ENCODE assay signal across 15 cellular contexts in genomic region chr2:134671498-134671897, GRCh38. TPM values are rescaled to one million over a fixed set of nuclear protein-coding genes. Genes with fewer than 3 reads are reported as not detected.
DNase-seq lines count a peak whose midpoint lies in the region; ATAC-seq and TF ChIP-seq lines count a peak whose summit lies in the region.
"Had no signal": no experiment of that assay in that cellular context is flagged by ENCODE, and none has a peak within 500 bp of the region (broad histone marks: within the 10 kb centered on the region; RNA-seq: fewer than 3 reads in every experiment).

No MANE protein-coding gene starts in this region.

- H3K27me3 ChIP-seq in stomach, result no peaks in the 10 kb centered on the region

- peaks cover 10 to 28% (median 15%) of the 10 kb centered on the region in 4 donors for H3K4me1 ChIP-seq in stomach
- H3K4me1 ChIP-seq: SJCRH30 had no signal

- CTCF ChIA-PET in activated naive CD4-positive, alpha-beta T cell treated with anti-CD3 and anti-CD28 coated beads, Interleukin-2, amount 10 ng/mL, durations not matched to agents 7 days and 5 days (lab: Charles Lee), result interaction anchor here (1.1 to 2.1 kb wide), 2 partner anchors 8 to 11 kb away, joined by 3 to 8 read pairs; no protein-coding TSS in a partner anchor
- CTCF ChIA-PET in activated naive CD4-positive, alpha-beta T cell treated with anti-CD3 and anti-CD28 coated beads for 36 hours (lab: Charles Lee), result no interaction called here

- no peak for TF ChIP-seq CTCF in stomach (IDR thresholded peaks at IDR 0.05)

- H3K4me1 Mint-ChIP-seq in activated naive CD4-positive, alpha-beta T cell treated with anti-CD3 and anti-CD28 coated beads, Interleukin-2, amount 10 ng/mL, durations not matched to agents 7 days and 5 days, result peaks cover 73% of the 10 kb centered on the region
- H3K4me1 Mint-ChIP-seq in activated naive CD4-positive, alpha-beta T cell treated with anti-CD3 and anti-CD28 coated beads for 36 hours (ENCODE audit: low read depth), result peaks cover 53% of the 10 kb centered on the region
- peaks cover 66% of the 10 kb centered on the region for H3K4me1 Mint-ChIP-seq in T-helper 17 cell
- H3K4me1 Mint-ChIP-seq: nephron had no signal

- H3K4me3 Mint-ChIP-seq in activated naive CD4-positive, alpha-beta T cell treated with anti-CD3 and anti-CD28 coated beads, Interleukin-2, amount 10 ng/mL, durations not matched to agents 7 days and 5 days, result peak overlapping the region; percentile 7
- H3K4me3 Mint-ChIP-seq in activated naive CD4-positive, alpha-beta T cell treated with anti-CD3 and anti-CD28 coated beads for 36 hours, result no peak overlapping the region
- H3K4me3 Mint-ChIP-seq in T-helper 17 cell, result peak overlapping the region; percentile 87
- H3K4me3 Mint-ChIP-seq: HFFc6, nephron had no signal

- no peaks in the 10 kb centered on the region for H3K36me3 ChIP-seq in stomach
- H3K36me3 ChIP-seq: SJCRH30 had no signal

- WGBS in stomach, 5 donors, result 0 to 38% (median 20%) methylated on average over 1 of the region's 1 CpG

- no peak overlapping the region for H3K4me3 ChIP-seq in stomach
- H3K4me3 ChIP-seq: SJCRH30 had no signal

- no peak for DNase-seq in activated naive CD4-positive, alpha-beta T cell treated with anti-CD3 and anti-CD28 coated beads, Interleukin-2, amount 10 ng/mL, durations not matched to agents 7 days and 5 days
- no peak for DNase-seq in activated naive CD4-positive, alpha-beta T cell treated with anti-CD3 and anti-CD28 coated beads for 36 hours
- DNase-seq in T-helper 17 cell (no peak), iPS-NIHi7 (ENCODE audit: extremely low spot score) (peak; percentile 26), stomach (no peak), NCI-H2081 treated with DMSO at 0.1 percent for 48 hours (lab: John Stamatoyannopoulos, UW) (no peak), DMS79 (lab: John Stamatoyannopoulos, UW) (no peak)
- DNase-seq: activated naive CD4-positive, alpha-beta T cell treated with anti-CD3 and anti-CD28 coated beads, Interleukin-2, amount 50 U/mL, for 16 hours; GDM1; HFFc6; SJCRH30; stimulated activated naive CD8-positive, alpha-beta T cell treated with anti-CD3 and anti-CD28 coated beads, Interleukin-15, amount 100 ng/mL, for 72 hours had no signal

- H3K27ac Mint-ChIP-seq in activated naive CD4-positive, alpha-beta T cell treated with anti-CD3 and anti-CD28 coated beads, Interleukin-2, amount 10 ng/mL, durations not matched to agents 7 days and 5 days, result peak overlapping the region; percentile 30
- no peak overlapping the region for H3K27ac Mint-ChIP-seq in activated naive CD4-positive, alpha-beta T cell treated with anti-CD3 and anti-CD28 coated beads for 36 hours
- peak overlapping the region; percentile 99 for H3K27ac Mint-ChIP-seq in T-helper 17 cell
- H3K27ac Mint-ChIP-seq: HFFc6; nephron; stimulated activated naive CD8-positive, alpha-beta T cell treated with anti-CD3 and anti-CD28 coated beads, Interleukin-15, amount 100 ng/mL, for 72 hours had no signal

- no peaks in the 10 kb centered on the region for H3K9me3 ChIP-seq in T-helper 17 cell (ENCODE audit: control insufficient read depth, low read length, poor library complexity, severe bottlenecking)
- no peaks in the 10 kb centered on the region for H3K9me3 ChIP-seq in stomach
- H3K9me3 ChIP-seq: SJCRH30 had no signal

- peaks cover 2% of the 10 kb centered on the region for H3K36me3 Mint-ChIP-seq in activated naive CD4-positive, alpha-beta T cell treated with anti-CD3 and anti-CD28 coated beads, Interleukin-2, amount 10 ng/mL, durations not matched to agents 7 days and 5 days
- H3K36me3 Mint-ChIP-seq in activated naive CD4-positive, alpha-beta T cell treated with anti-CD3 and anti-CD28 coated beads for 36 hours (ENCODE audit: low read depth), result no peaks in the 10 kb centered on the region
- H3K36me3 Mint-ChIP-seq in T-helper 17 cell (ENCODE audit: low read depth), result peaks cover 5% of the 10 kb centered on the region

- H3K9me3 Mint-ChIP-seq in activated naive CD4-positive, alpha-beta T cell treated with anti-CD3 and anti-CD28 coated beads, Interleukin-2, amount 10 ng/mL, durations not matched to agents 7 days and 5 days, result no peaks in the 10 kb centered on the region
- H3K9me3 Mint-ChIP-seq in activated naive CD4-positive, alpha-beta T cell treated with anti-CD3 and anti-CD28 coated beads for 36 hours, result no peaks in the 10 kb centered on the region
- H3K9me3 Mint-ChIP-seq: HFFc6; stimulated activated naive CD8-positive, alpha-beta T cell treated with anti-CD3 and anti-CD28 coated beads, Interleukin-15, amount 100 ng/mL, for 72 hours had no signal

- ATAC-seq in T-helper 17 cell (no peak), GM21825 (IDR thresholded peaks at IDR 0.05; ENCODE audit: unreplicated experiment) (no peak)
- ATAC-seq: stimulated activated naive CD8-positive, alpha-beta T cell treated with anti-CD3 and anti-CD28 coated beads, Interleukin-15, amount 100 ng/mL, for 72 hours had no signal

- H3K27ac ChIP-seq in stomach, result peak overlapping the region in 4 of 5 donors; percentile 21 to 73 (median 48)
- H3K27ac ChIP-seq: SJCRH30 had no signal

- no peak for TF ChIP-seq POLR2A in stomach (IDR thresholded peaks at IDR 0.05)

- intact Hi-C loops in activated naive CD4-positive, alpha-beta T cell treated with anti-CD3 and anti-CD28 coated beads for 36 hours (cut with micrococcal nuclease), result loop anchor here (10.0 kb wide), 2 partner anchors 387 to 547 kb away; no protein-coding TSS in a partner anchor
- intact Hi-C loops in stomach (cut with DNase I; ENCODE audit: low total_unique reads), result no loop called here

- H3K27me3 Mint-ChIP-seq in activated naive CD4-positive, alpha-beta T cell treated with anti-CD3 and anti-CD28 coated beads, Interleukin-2, amount 10 ng/mL, durations not matched to agents 7 days and 5 days, result peaks cover 64% of the 10 kb centered on the region
- H3K27me3 Mint-ChIP-seq in activated naive CD4-positive, alpha-beta T cell treated with anti-CD3 and anti-CD28 coated beads for 36 hours (ENCODE audit: low read depth), result peaks cover 18% of the 10 kb centered on the region
- H3K27me3 Mint-ChIP-seq in T-helper 17 cell, result no peaks in the 10 kb centered on the region

- TF ChIP-seq EP300 in stomach (IDR thresholded peaks at IDR 0.05), result no peak

RNA-seq across cellular contexts. Expression of gene TMEM163, which starts 47.3 kb away (rescaled TPM):
- total RNA-seq in activated naive CD4-positive, alpha-beta T cell treated with anti-CD3 and anti-CD28 coated beads for 36 hours, result not detected
- total RNA-seq in T-helper 17 cell, result 1 to 10 TPM in 1 of 2 donors, under 1 TPM in 1; 0.57 to 1.3 TPM
- total RNA-seq in stomach, result 10 to 100 TPM in 3 of 5 donors, under 1 TPM in 1, not detected in 1; 0.58 to 16.7 (median 13.6) TPM
- polyA plus RNA-seq in stomach, result 1 to 10 TPM; 2.0 to 3.2 (median 2.6) TPM
- total RNA-seq: HFFc6, HT-29 had no signal
